Comparison of ENCODE assay signal across 32 cellular contexts in genomic region chr13:111662451-111662850, GRCh38.
A peak's percentile ranks its signal among the peaks of the same experiment; 100 is the strongest.
DNase-seq lines count a peak whose midpoint lies in the region; ATAC-seq, FAIRE-seq and TF ChIP-seq lines count a peak whose summit lies in the region.
"Had no signal": no experiment of that assay in that cellular context is flagged by ENCODE, and none has a peak within 500 bp of the region (broad histone marks: within the 10 kb centered on the region; RNA-seq: fewer than 3 reads in every experiment).

No MANE protein-coding gene starts in this region.

- H3K4me1 ChIP-seq in lung (ENCODE audit: control insufficient read depth in 2 of 2, insufficient read depth in 2 of 2, low read length in 2 of 2) = no peaks in the 10 kb centered on the region
- H3K4me1 ChIP-seq in endodermal cell (ENCODE audit: control insufficient read depth, insufficient read depth, low read length) = peaks cover 10% of the 10 kb centered on the region
- H3K4me1 ChIP-seq: Caco-2, Peyer's patch had no signal

- H3K9me3 Mint-ChIP-seq in activated CD4-positive, alpha-beta T cell treated with anti-CD3 and anti-CD28 coated beads, Interleukin-2, amount 10 ng/mL, durations not matched to agents 24 days and 14 days = no peaks in the 10 kb centered on the region
- H3K9me3 Mint-ChIP-seq in endodermal cell = no peaks in the 10 kb centered on the region
- H3K9me3 Mint-ChIP-seq: CD8-positive, alpha-beta T cell had no signal

- no peaks in the 10 kb centered on the region for H3K4me1 Mint-ChIP-seq in activated CD4-positive, alpha-beta T cell treated with anti-CD3 and anti-CD28 coated beads, Interleukin-2, amount 10 ng/mL, durations not matched to agents 24 days and 14 days
- peaks cover 18% of the 10 kb centered on the region for H3K4me1 Mint-ChIP-seq in endodermal cell
- H3K4me1 Mint-ChIP-seq: B cell had no signal

- no peaks in the 10 kb centered on the region for H3K27me3 Mint-ChIP-seq in activated CD4-positive, alpha-beta T cell treated with anti-CD3 and anti-CD28 coated beads, Interleukin-2, amount 10 ng/mL, durations not matched to agents 24 days and 14 days
- peaks cover 42% of the 10 kb centered on the region for H3K27me3 Mint-ChIP-seq in endodermal cell (ENCODE audit: insufficient read depth)

- H3K36me3 ChIP-seq in lung (ENCODE audit: control insufficient read depth in 2 of 2, insufficient read depth in 2 of 2, low read length in 2 of 2) = no peaks in the 10 kb centered on the region
- no peaks in the 10 kb centered on the region for H3K36me3 ChIP-seq in endodermal cell (ENCODE audit: control insufficient read depth, insufficient read depth, low read length)
- H3K36me3 ChIP-seq: Peyer's patch had no signal

- H3K4me3 ChIP-seq in coronary artery (no peak overlapping the region), lung (no peak overlapping the region), endodermal cell (ENCODE audit: low read length) (no peak overlapping the region)
- H3K4me3 ChIP-seq: Peyer's patch had no signal

- DNase-seq in activated CD4-positive, alpha-beta T cell treated with anti-CD3 and anti-CD28 coated beads, Interleukin-2, amount 10 ng/mL, durations not matched to agents 24 days and 14 days = peak; percentile 5
- DNase-seq in activated CD4-positive, alpha-beta T cell treated with anti-CD3 and anti-CD28 coated beads, Interleukin-2, amount 50 U/mL, for 48 hours = no peak
- peak; percentile 36 for DNase-seq in coronary artery (ENCODE audit: low spot score)
- DNase-seq in lung (ENCODE audit: low spot score) = peak; percentile 28
- DNase-seq in urothelium cell line (ENCODE audit: low spot score) = no peak
- DNase-seq in endodermal cell = no peak
- no peak for DNase-seq in NK-92 treated with Interleukin-12 subunit alpha and Interleukin-12 subunit beta, amount 100 ng/mL, for 24 hours (lab: John Stamatoyannopoulos, UW)
- DNase-seq in pons (ENCODE audit: low spot score) = no peak
- DNase-seq: Caco-2, DMS 273 treated with DMSO at 0.1 percent for 48 hours, DMS79, EL, GDM1, Kasumi-1, NCI-H1092 treated with DMSO at 0.1 percent for 48 hours, NCI-H1436, NCI-H187, NCI-H2081 treated with DMSO at 0.1 percent for 48 hours, NCI-H2171, NCI-H226, NCI-H510A, NCI-H69, OCI-M1 had no signal

- H3K36me3 Mint-ChIP-seq in activated CD4-positive, alpha-beta T cell treated with anti-CD3 and anti-CD28 coated beads, Interleukin-2, amount 10 ng/mL, durations not matched to agents 24 days and 14 days (ENCODE audit: low read depth) = no peaks in the 10 kb centered on the region
- no peaks in the 10 kb centered on the region for H3K36me3 Mint-ChIP-seq in endodermal cell (ENCODE audit: low read depth)
- H3K36me3 Mint-ChIP-seq: CD8-positive, alpha-beta T cell had no signal

- no peak for ATAC-seq in lung (ENCODE audit: insufficient read depth, low FRiP score)
- ATAC-seq: CD8-positive, alpha-beta T cell; HepG2 had no signal

- H3K27me3 ChIP-seq in lung (ENCODE audit: control insufficient read depth, insufficient read depth) (no peaks in the 10 kb centered on the region), endodermal cell (ENCODE audit: control insufficient read depth, insufficient read depth, low read length, poor library complexity, severe bottlenecking) (peaks cover 32% of the 10 kb centered on the region)
- H3K27me3 ChIP-seq: Peyer's patch had no signal

- H3K27ac ChIP-seq in coronary artery = no peak overlapping the region
- H3K27ac ChIP-seq in lung (ENCODE audit: low read depth in 1 of 2, low read length in 1 of 2) = no peak overlapping the region
- H3K27ac ChIP-seq in endodermal cell (ENCODE audit: low read depth, low read length) = no peak overlapping the region
- H3K27ac ChIP-seq: 22Rv1, C4-2B, Peyer's patch had no signal

- TF ChIP-seq CTCF in coronary artery (IDR thresholded peaks at IDR 0.05) (no peak), lung (IDR thresholded peaks at IDR 0.05; ENCODE audit: control extremely low read depth, extremely low read depth) (no peak), endodermal cell (conservative IDR thresholded peaks at IDR 0.05) (no peak)

- H3K9ac ChIP-seq in endodermal cell (ENCODE audit: extremely low read depth, low read length, poor library complexity, severe bottlenecking) = no peak overlapping the region

- no peak overlapping the region for H3K27ac Mint-ChIP-seq in activated CD4-positive, alpha-beta T cell treated with anti-CD3 and anti-CD28 coated beads, Interleukin-2, amount 10 ng/mL, durations not matched to agents 24 days and 14 days
- no peak overlapping the region for H3K27ac Mint-ChIP-seq in endodermal cell
- H3K27ac Mint-ChIP-seq: B cell; CD8-positive, alpha-beta T cell had no signal

- peak; percentile 85 for FAIRE-seq in urothelium cell line (lab: Jason Lieb, UNC)
- FAIRE-seq: GM12891, GM19239, H54, HepG2 had no signal

- H3K9me3 ChIP-seq in lung (ENCODE audit: control insufficient read depth in 2 of 2, insufficient read depth in 1 of 2, low read length in 1 of 2) = peaks cover 0 to 4% of the 10 kb centered on the region in 2 donors
- no peaks in the 10 kb centered on the region for H3K9me3 ChIP-seq in endodermal cell (ENCODE audit: control insufficient read depth, low read length)
- H3K9me3 ChIP-seq: Caco-2, Peyer's patch had no signal

- 91 to 92% methylated on average over 5 of the region's 5 CpGs for WGBS in lung, 2 donors
- WGBS in endodermal cell (ENCODE audit: insufficient coverage in 1 of 2, insufficient read length in 1 of 2), 2 experiments = 78 to 91% methylated on average over 3 to 5 of the region's 5 CpGs

- intact Hi-C loops in activated CD4-positive, alpha-beta T cell treated with anti-CD3 and anti-CD28 coated beads, Interleukin-2, amount 10 ng/mL, durations not matched to agents 24 days and 14 days (cut with micrococcal nuclease) = no loop called here

- no peak overlapping the region for H3K4me3 Mint-ChIP-seq in activated CD4-positive, alpha-beta T cell treated with anti-CD3 and anti-CD28 coated beads, Interleukin-2, amount 10 ng/mL, durations not matched to agents 24 days and 14 days
- H3K4me3 Mint-ChIP-seq in endodermal cell = no peak overlapping the region
- H3K4me3 Mint-ChIP-seq: B cell; CD8-positive, alpha-beta T cell had no signal

Comparison
In these comparisons a context has a peak if more than half of its experiments do, and no peak if none do; other contexts are left out.
1. DNase-seq: peak in activated CD4-positive, alpha-beta T cell treated with anti-CD3 and anti-CD28 coated beads, Interleukin-2, amount 10 ng/mL, durations not matched to agents 24 days and 14 days (single experiment), coronary artery (single experiment) and lung (single experiment); none in activated CD4-positive, alpha-beta T cell treated with anti-CD3 and anti-CD28 coated beads, Interleukin-2, amount 50 U/mL, for 48 hours (0 of 2), urothelium cell line (single experiment), endodermal cell (single experiment), NK-92 treated with Interleukin-12 subunit alpha and Interleukin-12 subunit beta, amount 100 ng/mL, for 24 hours (single experiment) and pons (single experiment).